ENCODE assay signal across 9 cellular contexts in the genomic region with DNA sequence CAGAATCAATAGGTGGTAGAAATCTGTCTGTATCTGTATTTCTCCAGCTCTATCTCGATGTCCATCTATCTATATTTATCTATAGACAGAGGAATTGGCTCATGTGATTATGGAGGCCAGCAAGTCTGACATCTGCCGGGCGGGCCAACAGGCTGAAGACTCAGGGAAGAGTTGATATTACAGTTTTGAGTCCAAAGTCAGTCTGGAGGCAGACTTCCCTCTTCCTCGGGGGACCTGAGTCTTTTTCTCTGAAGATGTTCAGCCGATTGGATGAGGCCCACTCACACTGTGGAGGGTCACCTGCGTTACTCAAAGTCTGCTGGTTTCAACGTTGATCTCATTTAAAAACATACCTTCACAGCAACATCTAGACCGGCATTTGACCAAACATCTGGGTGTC.
"Had no signal": no experiment of that assay in that cellular context is flagged by ENCODE, and none has a peak within 500 bp of the region (broad histone marks: within the 10 kb centered on the region; RNA-seq: fewer than 3 reads in every experiment).

No MANE protein-coding gene starts in this region.

- H3K27ac ChIP-seq: GM23248 had no signal

- H3K9me3 ChIP-seq: HAP-1 had no signal

- H3K4me3 ChIP-seq: GM23248, GM23338, HAP-1 had no signal

- ATAC-seq: GM23338, HCT116 had no signal

- DNase-seq: GM23248, GOT3, H7, H9, HCEC 1CT, HFFc6 had no signal

- H3K9ac ChIP-seq: GM23248 had no signal

- H3K4me1 ChIP-seq: HAP-1 had no signal

- H2AFZ ChIP-seq: GM23248, GM23338 had no signal

- H3K36me3 ChIP-seq: HAP-1 had no signal

- H3K4me2 ChIP-seq: GM23338 had no signal
